19 cellular contexts compared by ENCODE assay signal in the genomic region with DNA sequence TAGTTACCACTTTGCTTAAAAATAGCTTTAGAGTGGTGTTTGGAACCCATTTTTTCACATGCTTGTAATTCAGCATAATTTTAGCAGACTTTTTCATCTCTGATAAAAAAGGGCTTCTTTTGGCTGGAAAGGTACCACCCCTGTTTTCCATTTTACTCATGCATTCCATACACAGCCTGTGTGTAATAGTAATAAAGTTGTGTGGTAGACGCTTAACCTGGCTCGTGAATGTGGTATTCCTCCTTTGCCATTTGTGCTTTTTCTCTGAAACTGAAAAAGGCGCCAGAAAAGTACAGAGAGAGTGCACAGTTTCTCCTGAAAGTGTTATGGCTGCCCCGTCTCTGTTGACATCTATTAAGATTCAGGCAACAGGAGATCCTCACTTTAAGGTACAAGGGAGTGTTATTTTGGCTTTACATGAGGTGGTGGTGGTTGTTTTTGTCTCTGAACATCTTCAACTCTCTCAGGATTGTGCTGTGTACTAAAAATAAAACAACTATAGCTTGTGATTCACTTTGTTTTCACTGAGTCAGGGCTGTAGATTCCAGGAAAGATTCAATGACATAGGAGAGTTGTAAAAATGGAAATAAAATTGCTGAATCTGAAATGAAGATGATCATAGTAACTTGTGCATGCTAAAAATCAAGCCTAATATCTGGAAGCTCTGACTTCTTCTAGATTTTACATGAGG.
"Had no signal": no experiment of that assay in that cellular context is flagged by ENCODE, and none has a peak within 500 bp of the region (broad histone marks: within the 10 kb centered on the region; RNA-seq: fewer than 3 reads in every experiment).

No MANE protein-coding gene starts in this region.

- H3K4me1 ChIP-seq: gastrocnemius medialis, heart right ventricle, pancreas, sigmoid colon, tibial nerve had no signal

- H3K27ac Mint-ChIP-seq: activated CD4-positive, alpha-beta T cell treated with anti-CD3 and anti-CD28 coated beads, Interleukin-2, amount 10 ng/mL, durations not matched to agents 7 days and 5 days; activated naive CD8-positive, alpha-beta T cell treated with anti-CD3 and anti-CD28 coated beads, Interleukin-2, amount 10 ng/mL, durations not matched to agents 7 days and 5 days; naive B cell; neural progenitor cell; T-helper 1 cell treated with Interleukin-12 subunit alpha and Interleukin-12 subunit beta and Interleukin-4 antibody, amounts not matched to agents 30 μg/mL and 1 μg/mL, for 36 hours had no signal

- H3K4me2 ChIP-seq: neural progenitor cell had no signal

- H3K4me3 ChIP-seq: gastrocnemius medialis, heart right ventricle, neural progenitor cell, pancreas, sigmoid colon, tibial nerve had no signal

- H3K36me3 Mint-ChIP-seq: activated naive CD8-positive, alpha-beta T cell treated with anti-CD3 and anti-CD28 coated beads, Interleukin-2, amount 10 ng/mL, durations not matched to agents 7 days and 5 days; naive B cell; neural progenitor cell had no signal

- H2AFZ ChIP-seq: neural progenitor cell had no signal

- H3K4me1 Mint-ChIP-seq: central memory CD8-positive, alpha-beta T cell; naive B cell had no signal

- H3K4me3 Mint-ChIP-seq: activated CD4-positive, alpha-beta T cell treated with anti-CD3 and anti-CD28 coated beads, Interleukin-2, amount 10 ng/mL, durations not matched to agents 7 days and 5 days; activated naive CD8-positive, alpha-beta T cell treated with anti-CD3 and anti-CD28 coated beads, Interleukin-2, amount 10 ng/mL, durations not matched to agents 7 days and 5 days; central memory CD8-positive, alpha-beta T cell; naive B cell; neural progenitor cell; T-helper 1 cell treated with Interleukin-12 subunit alpha and Interleukin-12 subunit beta and Interleukin-4 antibody, amounts not matched to agents 30 μg/mL and 1 μg/mL, for 36 hours had no signal

- H3K9me3 Mint-ChIP-seq: activated CD4-positive, alpha-beta T cell treated with anti-CD3 and anti-CD28 coated beads, Interleukin-2, amount 10 ng/mL, durations not matched to agents 7 days and 5 days; activated naive CD8-positive, alpha-beta T cell treated with anti-CD3 and anti-CD28 coated beads, Interleukin-2, amount 10 ng/mL, durations not matched to agents 7 days and 5 days; central memory CD8-positive, alpha-beta T cell; neural progenitor cell; T-helper 1 cell treated with Interleukin-12 subunit alpha and Interleukin-12 subunit beta and Interleukin-4 antibody, amounts not matched to agents 30 μg/mL and 1 μg/mL, for 36 hours had no signal

- H3K9ac ChIP-seq: neural progenitor cell had no signal

- H3K27me3 ChIP-seq: brain microvascular endothelial cell, gastrocnemius medialis, heart right ventricle, pancreas, sigmoid colon, tibial nerve had no signal

- H3K9me3 ChIP-seq: gastrocnemius medialis, pancreas, sigmoid colon had no signal

- H3K27ac ChIP-seq: brain microvascular endothelial cell, gastrocnemius medialis, heart right ventricle, neural progenitor cell, pancreas, sigmoid colon, tibial nerve had no signal

- ATAC-seq: gastrocnemius medialis, heart right ventricle, left colon, pancreas had no signal

- H3K36me3 ChIP-seq: brain microvascular endothelial cell, gastrocnemius medialis, heart right ventricle, neural progenitor cell, pancreas, sigmoid colon, tibial nerve had no signal

- DNase-seq: activated CD4-positive, alpha-beta T cell treated with anti-CD3 and anti-CD28 coated beads, Interleukin-2, amount 10 ng/mL, durations not matched to agents 7 days and 5 days; activated naive CD8-positive, alpha-beta T cell treated with anti-CD3 and anti-CD28 coated beads, Interleukin-2, amount 10 ng/mL, durations not matched to agents 7 days and 5 days; activated T-cell treated with anti-CD3 and anti-CD28 coated beads, Interleukin-2, amount 50 U/mL, for 1 hour; brain microvascular endothelial cell; cortex of kidney; effector CD8-positive, alpha-beta T cell; gastrocnemius medialis; heart right ventricle; left colon; naive B cell; pancreas; SIG-M5; sigmoid colon; stimulated activated CD4-positive, alpha-beta T cell treated with anti-CD3 and anti-CD28 coated beads, Interleukin-12 subunit alpha, Interleukin-12 subunit beta, amount 100 ng/mL, for 4 hours; stimulated activated CD4-positive, alpha-beta T cell treated with anti-CD3 and anti-CD28 coated beads, Interleukin-2, amount 100 ng/mL, for 24 hours had no signal
